Comparison of ENCODE assay signal across 15 cellular contexts in genomic region chr3:150620002-150620689, GRCh38.
"Had no signal": no experiment of that assay in that cellular context is flagged by ENCODE, and none has a peak within 500 bp of the region (broad histone marks: within the 10 kb centered on the region; RNA-seq: fewer than 3 reads in every experiment).

No MANE protein-coding gene starts in this region.

- H3K4me3 ChIP-seq: tibial nerve had no signal

- ATAC-seq: activated naive CD4-positive, alpha-beta T cell treated with anti-CD3 and anti-CD28 coated beads, Interleukin-2, amount 50 U/mL, for 72 hours; foreskin keratinocyte; left ventricle myocardium superior; naive thymus-derived CD8-positive, alpha-beta T cell; stimulated activated memory B cell treated with anti-CD40 and anti-IgM and Interleukin-4, amounts not matched to agents 10 μg/mL and 1 μg/mL and 100 μg/mL, for 72 hours had no signal

- H3K9me3 ChIP-seq: tibial nerve had no signal

- H3K27me3 Mint-ChIP-seq: brain; central memory CD8-positive, alpha-beta T cell; naive thymus-derived CD8-positive, alpha-beta T cell; stimulated activated memory B cell treated with anti-CD40 and anti-IgM and Interleukin-4, amounts not matched to agents 10 μg/mL and 1 μg/mL and 100 μg/mL, for 72 hours had no signal

- H3K9me3 Mint-ChIP-seq: activated naive CD4-positive, alpha-beta T cell treated with anti-CD3 and anti-CD28 coated beads, Interleukin-2, amount 50 U/mL, for 72 hours; central memory CD8-positive, alpha-beta T cell; naive thymus-derived CD8-positive, alpha-beta T cell; stimulated activated memory B cell treated with anti-CD40 and anti-IgM and Interleukin-4, amounts not matched to agents 10 μg/mL and 1 μg/mL and 100 μg/mL, for 72 hours had no signal

- H3K4me3 Mint-ChIP-seq: brain; central memory CD8-positive, alpha-beta T cell; stimulated activated memory B cell treated with anti-CD40 and anti-IgM and Interleukin-4, amounts not matched to agents 10 μg/mL and 1 μg/mL and 100 μg/mL, for 72 hours had no signal

- DNase-seq: activated effector memory CD4-positive, alpha-beta T cell treated with Interleukin-2 at 50 U/mL for 16 hours; amygdala; effector CD8-positive, alpha-beta T cell; foreskin keratinocyte; kidney glomerular epithelial cell; left ventricle myocardium superior; mesenchymal stem cell; naive thymus-derived CD8-positive, alpha-beta T cell; stimulated activated CD4-positive, alpha-beta T cell treated with anti-CD3 and anti-CD28 coated beads, Interleukin-12 subunit alpha, Interleukin-12 subunit beta, amount 100 ng/mL, for 4 hours; stimulated activated CD4-positive, alpha-beta T cell treated with anti-CD3 and anti-CD28 coated beads, Interleukin-2, amount 100 ng/mL, for 24 hours had no signal

- H3K27ac ChIP-seq: foreskin keratinocyte, tibial nerve had no signal

- H3K4me1 ChIP-seq: foreskin keratinocyte had no signal

- H3K27ac Mint-ChIP-seq: activated naive CD4-positive, alpha-beta T cell treated with anti-CD3 and anti-CD28 coated beads, Interleukin-2, amount 50 U/mL, for 72 hours; brain; stimulated activated memory B cell treated with anti-CD40 and anti-IgM and Interleukin-4, amounts not matched to agents 10 μg/mL and 1 μg/mL and 100 μg/mL, for 72 hours had no signal

- H3K27me3 ChIP-seq: foreskin keratinocyte, tibial nerve had no signal
